In genomic region chr15:89002281-89002761, GRCh38 we compare ENCODE assay signal across 9 cellular contexts.
A peak's percentile ranks its signal among the peaks of the same experiment; 100 is the strongest.
DNase-seq lines count a peak whose midpoint lies in the region; ATAC-seq and TF ChIP-seq lines count a peak whose summit lies in the region.
"Had no signal": no experiment of that assay in that cellular context is flagged by ENCODE, and none has a peak within 500 bp of the region (broad histone marks: within the 10 kb centered on the region; RNA-seq: fewer than 3 reads in every experiment).

No MANE protein-coding gene starts in this region.

- H3K4me1 Mint-ChIP-seq in activated naive CD8-positive, alpha-beta T cell treated with anti-CD3 and anti-CD28 coated beads, Interleukin-2, amount 50 U/mL, for 24 hours: peaks cover 5% of the 10 kb centered on the region
- peaks cover 6% of the 10 kb centered on the region for H3K4me1 Mint-ChIP-seq in activated naive CD8-positive, alpha-beta T cell treated with anti-CD3 and anti-CD28 coated beads for 36 hours
- H3K4me1 Mint-ChIP-seq: activated B cell treated with CpG ODN at 0.5 μM for 24 hours had no signal

- DNase-seq in activated naive CD8-positive, alpha-beta T cell treated with anti-CD3 and anti-CD28 coated beads, Interleukin-2, amount 50 U/mL, for 24 hours: no peak
- no peak for DNase-seq in activated naive CD8-positive, alpha-beta T cell treated with anti-CD3 and anti-CD28 coated beads for 36 hours
- peak; percentile 26 for DNase-seq in dedifferentiated amniotic fluid mesenchymal stem cell (ENCODE audit: extremely low spot score)
- DNase-seq in tibial artery: no peak
- DNase-seq in HuH-7 (ENCODE audit: low spot score): no peak
- no peak for DNase-seq in NCI-H2081 treated with DMSO at 0.1 percent for 48 hours (lab: John Stamatoyannopoulos, UW)
- no peak for DNase-seq in NCI-H1417 (lab: John Stamatoyannopoulos, UW)
- DNase-seq: activated B cell treated with CpG ODN at 0.5 μM for 24 hours had no signal

- no peaks in the 10 kb centered on the region for H3K36me3 ChIP-seq in tibial artery

- no peak for TF ChIP-seq CTCF in tibial artery (IDR thresholded peaks at IDR 0.05)

- no peak overlapping the region for H3K4me3 Mint-ChIP-seq in activated naive CD8-positive, alpha-beta T cell treated with anti-CD3 and anti-CD28 coated beads, Interleukin-2, amount 50 U/mL, for 24 hours
- no peak overlapping the region for H3K4me3 Mint-ChIP-seq in activated naive CD8-positive, alpha-beta T cell treated with anti-CD3 and anti-CD28 coated beads for 36 hours
- H3K4me3 Mint-ChIP-seq: activated B cell treated with CpG ODN at 0.5 μM for 24 hours had no signal

- H3K9me3 ChIP-seq in tibial artery: no peaks in the 10 kb centered on the region

- peaks cover 0 to 9% (median 7%) of the 10 kb centered on the region in 4 donors for H3K4me1 ChIP-seq in tibial artery

- H3K4me3 ChIP-seq in tibial artery: no peak overlapping the region

- no peaks in the 10 kb centered on the region for H3K36me3 Mint-ChIP-seq in activated naive CD8-positive, alpha-beta T cell treated with anti-CD3 and anti-CD28 coated beads, Interleukin-2, amount 50 U/mL, for 24 hours (ENCODE audit: low read depth)
- H3K36me3 Mint-ChIP-seq in activated naive CD8-positive, alpha-beta T cell treated with anti-CD3 and anti-CD28 coated beads for 36 hours: no peaks in the 10 kb centered on the region

- H3K27ac Mint-ChIP-seq in activated naive CD8-positive, alpha-beta T cell treated with anti-CD3 and anti-CD28 coated beads, Interleukin-2, amount 50 U/mL, for 24 hours: no peak overlapping the region
- H3K27ac Mint-ChIP-seq in activated naive CD8-positive, alpha-beta T cell treated with anti-CD3 and anti-CD28 coated beads for 36 hours: no peak overlapping the region
- H3K27ac Mint-ChIP-seq: activated B cell treated with CpG ODN at 0.5 μM for 24 hours had no signal

- ATAC-seq in activated naive CD8-positive, alpha-beta T cell treated with anti-CD3 and anti-CD28 coated beads, Interleukin-2, amount 50 U/mL, for 24 hours: peak; percentile 43
- peak; percentile 86 for ATAC-seq in HG03457 (IDR thresholded peaks at IDR 0.05; ENCODE audit: unreplicated experiment)

- H3K27me3 ChIP-seq in tibial artery: no peaks in the 10 kb centered on the region

- H3K27ac ChIP-seq in tibial artery: peak overlapping the region; percentile 56 to 65

- no peaks in the 10 kb centered on the region for H3K9me3 Mint-ChIP-seq in activated naive CD8-positive, alpha-beta T cell treated with anti-CD3 and anti-CD28 coated beads, Interleukin-2, amount 50 U/mL, for 24 hours
- H3K9me3 Mint-ChIP-seq in activated naive CD8-positive, alpha-beta T cell treated with anti-CD3 and anti-CD28 coated beads for 36 hours: no peaks in the 10 kb centered on the region
- H3K9me3 Mint-ChIP-seq: activated B cell treated with CpG ODN at 0.5 μM for 24 hours had no signal

- peaks cover 7% of the 10 kb centered on the region for H3K27me3 Mint-ChIP-seq in activated naive CD8-positive, alpha-beta T cell treated with anti-CD3 and anti-CD28 coated beads, Interleukin-2, amount 50 U/mL, for 24 hours
- peaks cover 6% of the 10 kb centered on the region for H3K27me3 Mint-ChIP-seq in activated naive CD8-positive, alpha-beta T cell treated with anti-CD3 and anti-CD28 coated beads for 36 hours

- intact Hi-C loops in tibial artery (cut with DNase I; ENCODE audit: low total_unique reads): loop anchor here (5.0 kb wide), 1 partner anchor 95 kb away; no protein-coding TSS in a partner anchor
